In the genomic region with DNA sequence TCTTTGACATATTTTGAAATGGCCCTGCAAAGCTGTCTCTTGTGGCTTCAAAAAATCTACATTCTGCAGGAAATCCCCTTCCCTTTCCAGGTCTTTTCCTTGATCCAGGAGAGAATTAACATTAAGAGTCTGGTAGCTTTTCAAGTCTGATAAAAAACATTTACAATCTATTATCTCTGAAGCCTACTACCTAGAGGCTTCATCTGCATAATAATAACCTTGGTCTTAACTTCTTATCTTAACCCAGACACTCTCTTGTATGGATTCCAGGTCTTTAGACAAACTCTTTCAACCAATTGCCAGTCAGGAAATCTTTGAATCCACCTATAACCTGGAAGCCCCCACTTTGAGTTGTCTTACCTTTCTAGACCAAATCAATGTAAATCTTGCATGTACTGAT, we compare ENCODE assay signal across 19 cellular contexts.
DNase-seq lines count a peak whose midpoint lies in the region; ATAC-seq and TF ChIP-seq lines count a peak whose summit lies in the region.
"Had no signal": no experiment of that assay in that cellular context is flagged by ENCODE, and none has a peak within 500 bp of the region (broad histone marks: within the 10 kb centered on the region; RNA-seq: fewer than 3 reads in every experiment).

No MANE protein-coding gene starts in this region.

- H3K36me3 Mint-ChIP-seq in GM23338 (ENCODE audit: low read depth) = peaks cover 16% of the 10 kb centered on the region; the same call in 2 of the 3 replicates
- peaks cover 7% of the 10 kb centered on the region for H3K36me3 Mint-ChIP-seq in WTC11

- H3K4me3 ChIP-seq in GM23338 (no peak overlapping the region), HUES48 (ENCODE audit: low read depth, low read length) (no peak overlapping the region), iPS-20b (ENCODE audit: low read length) (peak overlapping the region; percentile 4; the same call in 1 of the 2 replicates)
- H3K4me3 ChIP-seq: A549; BLaER1 treated with 17β-estradiol and CSF1 and Interleukin-3, amounts not matched to agents 10 nM and 100 nM had no signal

- DNase-seq in GM23338 (ENCODE audit: low spot score) = no peak
- no peak for DNase-seq in WTC11 (ENCODE audit: low spot score)
- no peak for DNase-seq in stimulated activated CD4-positive, alpha-beta T cell treated with anti-CD3 and anti-CD28 coated beads, Interleukin-4, amount 100 ng/mL, for 24 hours
- DNase-seq: AML-193; Caco-2; Calu3; CD4-positive, alpha-beta T cell; CD8-positive, alpha-beta T cell; DMS79 treated with DMSO at 0.1 percent for 48 hours; GF-D8 had no signal

- H3K27ac ChIP-seq in GM23338 (ENCODE audit: low read depth) (0 out of 2 replicates have a peak overlapping the region, but pooled peaks have one; percentile 4), HUES48 (ENCODE audit: low read depth, low read length) (peak overlapping the region; percentile 0), iPS-20b (ENCODE audit: low read length) (no peak overlapping the region)
- H3K27ac ChIP-seq: 22Rv1; A549; BLaER1 treated with 17β-estradiol and CSF1 and Interleukin-3, amounts not matched to agents 10 nM and 100 nM; C4-2B had no signal

- H3K4me2 ChIP-seq in GM23338 = peak overlapping the region; percentile 61
- H3K4me2 ChIP-seq: A549; BLaER1 treated with 17β-estradiol and CSF1 and Interleukin-3, amounts not matched to agents 10 nM and 100 nM had no signal

- H2AFZ ChIP-seq in GM23338 = no peak overlapping the region

- H3K4me3 Mint-ChIP-seq in GM23338 (no peak overlapping the region), WTC11 (peak overlapping the region; percentile 9; the same call in 1 of the 2 replicates)
- H3K4me3 Mint-ChIP-seq: B cell; CD4-positive, alpha-beta T cell; CD8-positive, alpha-beta T cell had no signal

- H3K36me3 ChIP-seq in GM23338 (ENCODE audit: insufficient read depth) (no peaks in the 10 kb centered on the region), HUES48 (ENCODE audit: control insufficient read depth, insufficient read depth, low read length) (no peaks in the 10 kb centered on the region), iPS-20b (ENCODE audit: insufficient read depth, low read depth, low read length) (no peaks in the 10 kb centered on the region)

- CTCF ChIA-PET in WTC11 (lab: Charles Lee) = no interaction called here

- H3K4me1 Mint-ChIP-seq in GM23338 (peaks cover 39% of the 10 kb centered on the region), WTC11 (peaks cover 45% of the 10 kb centered on the region)
- H3K4me1 Mint-ChIP-seq: B cell had no signal

- peaks cover 35% of the 10 kb centered on the region for H3K4me1 ChIP-seq in GM23338 (ENCODE audit: insufficient read depth)
- H3K4me1 ChIP-seq in HUES48 (ENCODE audit: control insufficient read depth, insufficient read depth, low read length) = peaks cover 33% of the 10 kb centered on the region
- H3K4me1 ChIP-seq in iPS-20b (ENCODE audit: insufficient read depth, low read length) = peaks cover 24% of the 10 kb centered on the region
- H3K4me1 ChIP-seq: BLaER1 treated with 17β-estradiol and CSF1 and Interleukin-3, amounts not matched to agents 10 nM and 100 nM; Caco-2 had no signal

- H3K9me2 ChIP-seq in GM23338 (ENCODE audit: insufficient read depth) = peaks cover 14% of the 10 kb centered on the region

- H3K79me2 ChIP-seq in GM23338 (replicated peaks; ENCODE audit: insufficient read depth) = no peaks in the 10 kb centered on the region

- TF ChIP-seq POLR2A in GM18505 (IDR thresholded peaks at IDR 0.05; ENCODE audit: borderline replicate concordance, extremely low read depth, insufficient read depth, insufficient read length) = no peak

- H3K27me3 Mint-ChIP-seq in GM23338 (ENCODE audit: insufficient read depth, low read depth, poor library complexity) (no peaks in the 10 kb centered on the region), WTC11 (ENCODE audit: low read depth) (no peaks in the 10 kb centered on the region)
- H3K27me3 Mint-ChIP-seq: B cell; CD4-positive, alpha-beta T cell had no signal

- H3K9ac ChIP-seq in HUES48 (ENCODE audit: low read depth, low read length) = no peak overlapping the region
- no peak overlapping the region for H3K9ac ChIP-seq in iPS-20b (ENCODE audit: low read depth, low read length)
- H3K9ac ChIP-seq: BLaER1 treated with 17β-estradiol and CSF1 and Interleukin-3, amounts not matched to agents 10 nM and 100 nM had no signal

- H3K27ac Mint-ChIP-seq in GM23338 = peak overlapping the region; percentile 78; the same call in 1 of the 2 replicates
- H3K27ac Mint-ChIP-seq in WTC11 = peak overlapping the region; percentile 26; the same call in 1 of the 2 replicates
- H3K27ac Mint-ChIP-seq: B cell; CD4-positive, alpha-beta T cell; CD8-positive, alpha-beta T cell had no signal

- H3K9me3 Mint-ChIP-seq in GM23338 (peaks cover 9% of the 10 kb centered on the region), WTC11 (peaks cover 8% of the 10 kb centered on the region)
- H3K9me3 Mint-ChIP-seq: CD4-positive, alpha-beta T cell had no signal

- peak; percentile 40; the same call in 2 of the 3 replicates for ATAC-seq in GM23338
- ATAC-seq in WTC11 = peak; percentile 65
- no peak for ATAC-seq in GM18519 (IDR thresholded peaks at IDR 0.05; ENCODE audit: low FRiP score, unreplicated experiment)
- ATAC-seq in GM18505 (IDR thresholded peaks at IDR 0.05; ENCODE audit: unreplicated experiment) = no peak
- ATAC-seq: A549; CD8-positive, alpha-beta T cell had no signal

- no peaks in the 10 kb centered on the region for H4K20me1 ChIP-seq in GM23338 (replicated peaks; ENCODE audit: insufficient read depth)
- H4K20me1 ChIP-seq: BLaER1 treated with 17β-estradiol and CSF1 and Interleukin-3, amounts not matched to agents 10 nM and 100 nM had no signal

- H3K9me3 ChIP-seq in HUES48 (ENCODE audit: control insufficient read depth, insufficient read depth, low read length) (no peaks in the 10 kb centered on the region), iPS-20b (ENCODE audit: insufficient read depth, low read depth, low read length) (peaks cover 6% of the 10 kb centered on the region; the same call in 1 of the 2 replicates)
- H3K9me3 ChIP-seq: A549, Caco-2 had no signal

- POLR2A ChIA-PET in WTC11 (lab: Charles Lee) = no interaction called here

- TF ChIP-seq CTCF in GM23338 (conservative IDR thresholded peaks at IDR 0.05; ENCODE audit: low read depth in 2 of 2) = no peak
- TF ChIP-seq CTCF in WTC11 (IDR thresholded peaks at IDR 0.05) = no peak

- H3K27me3 ChIP-seq in GM23338 (ENCODE audit: insufficient read depth) (no peaks in the 10 kb centered on the region), HUES48 (ENCODE audit: control insufficient read depth, insufficient read depth, low read length) (no peaks in the 10 kb centered on the region), iPS-20b (ENCODE audit: insufficient read depth, low read length) (no peaks in the 10 kb centered on the region)
- H3K27me3 ChIP-seq: BLaER1 treated with 17β-estradiol and CSF1 and Interleukin-3, amounts not matched to agents 10 nM and 100 nM had no signal

- no peaks in the 10 kb centered on the region for H3F3A ChIP-seq in GM23338 (replicated peaks; ENCODE audit: low read depth)

TF ChIP-seq in GM23338, 12 proteins besides CTCF, POLR2A, EP300 and RAD21 (continues in another document):
- no peak for TF ChIP-seq ZNF114 (CRISPR knock-in tag; IDR thresholded peaks at IDR 0.05)
- TF ChIP-seq POLR2AphosphoS5 (IDR thresholded peaks at IDR 0.05; ENCODE audit: low read depth) = no peak
- TF ChIP-seq STAT1 (IDR thresholded peaks at IDR 0.05; ENCODE audit: unreplicated experiment) = no peak
- TF ChIP-seq ETS1 (IDR thresholded peaks at IDR 0.05) = no peak

TF ChIP-seq in WTC11, 78 proteins besides CTCF, POLR2A, EP300 and RAD21:
- no peak for TF ChIP-seq ZNF396 (CRISPR knock-in tag; IDR thresholded peaks at IDR 0.05; ENCODE audit: borderline replicate concordance)
- TF ChIP-seq FOXP4 (CRISPR knock-in tag; IDR thresholded peaks at IDR 0.05) = no peak
- no peak for TF ChIP-seq NR2C2 (CRISPR knock-in tag; IDR thresholded peaks at IDR 0.05)
- no peak for TF ChIP-seq ZNF416 (CRISPR knock-in tag; IDR thresholded peaks at IDR 0.05)
- TF ChIP-seq ATF6 (CRISPR knock-in tag; IDR thresholded peaks at IDR 0.05) = no peak
- no peak for TF ChIP-seq ETV6 (CRISPR knock-in tag; IDR thresholded peaks at IDR 0.05)

Comparison
In these comparisons a context has a peak if more than half of its experiments do, and no peak if none do; other contexts are left out.
1. ATAC-seq: peak in GM23338 (single experiment) and WTC11 (single experiment); none in GM18519 (single experiment) and GM18505 (single experiment).